Comparison of ENCODE assay signal across 1 cellular context in the genomic region with DNA sequence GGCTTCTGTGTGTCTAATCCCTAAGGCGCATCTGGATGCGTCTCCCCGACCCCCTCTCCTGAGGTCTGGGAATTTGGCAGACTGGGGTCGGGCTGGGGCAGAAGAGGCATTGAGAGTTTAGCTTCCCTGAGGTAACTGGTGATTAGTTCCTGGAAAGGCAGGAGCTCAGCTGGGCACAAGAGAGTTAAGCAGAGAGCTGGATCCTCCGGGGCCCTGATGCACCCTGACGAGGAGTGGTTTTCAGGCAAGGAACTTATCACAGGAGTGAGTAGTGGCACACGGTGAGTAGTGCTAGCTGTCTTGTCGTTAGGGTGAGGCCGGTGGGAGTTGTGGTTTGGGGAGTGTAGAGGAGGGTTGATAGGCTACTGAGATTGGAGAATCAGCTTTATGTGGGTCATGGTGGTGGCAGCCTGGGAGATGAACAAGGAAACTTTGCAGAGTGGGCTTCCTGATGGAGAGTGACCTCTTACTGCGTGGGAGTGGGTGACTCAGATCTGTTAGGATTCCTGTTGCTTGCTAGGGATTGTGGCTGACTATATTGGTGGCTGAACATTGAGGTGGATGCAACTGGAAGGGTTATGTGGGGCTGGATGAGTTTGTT.
A peak's percentile ranks its signal among the peaks of the same experiment; 100 is the strongest.
TF ChIP-seq lines count a peak whose summit lies in the region.

No MANE protein-coding gene starts in this region.

TF ChIP-seq in HEK293, 187 proteins besides CTCF, POLR2A, EP300 and RAD21 (continued from another document and continues in another):
- TF ChIP-seq, protein P1, sequence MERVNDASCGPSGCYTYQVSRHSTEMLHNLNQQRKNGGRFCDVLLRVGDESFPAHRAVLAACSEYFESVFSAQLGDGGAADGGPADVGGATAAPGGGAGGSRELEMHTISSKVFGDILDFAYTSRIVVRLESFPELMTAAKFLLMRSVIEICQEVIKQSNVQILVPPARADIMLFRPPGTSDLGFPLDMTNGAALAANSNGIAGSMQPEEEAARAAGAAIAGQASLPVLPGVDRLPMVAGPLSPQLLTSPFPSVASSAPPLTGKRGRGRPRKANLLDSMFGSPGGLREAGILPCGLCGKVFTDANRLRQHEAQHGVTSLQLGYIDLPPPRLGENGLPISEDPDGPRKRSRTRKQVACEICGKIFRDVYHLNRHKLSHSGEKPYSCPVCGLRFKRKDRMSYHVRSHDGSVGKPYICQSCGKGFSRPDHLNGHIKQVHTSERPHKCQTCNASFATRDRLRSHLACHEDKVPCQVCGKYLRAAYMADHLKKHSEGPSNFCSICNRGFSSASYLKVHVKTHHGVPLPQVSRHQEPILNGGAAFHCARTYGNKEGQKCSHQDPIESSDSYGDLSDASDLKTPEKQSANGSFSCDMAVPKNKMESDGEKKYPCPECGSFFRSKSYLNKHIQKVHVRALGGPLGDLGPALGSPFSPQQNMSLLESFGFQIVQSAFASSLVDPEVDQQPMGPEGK (tag by site-specific recombination; IDR thresholded peaks at IDR 0.05): no peak
- TF ChIP-seq ZNF768 (tag by site-specific recombination; IDR thresholded peaks at IDR 0.05) (no peak), ZNF610 (tag by site-specific recombination; IDR thresholded peaks at IDR 0.05; ENCODE audit: borderline replicate concordance) (no peak), ZNF302 (tag by site-specific recombination; IDR thresholded peaks at IDR 0.05; ENCODE audit: low read depth) (no peak), IKZF3 (tag by site-specific recombination; IDR thresholded peaks at IDR 0.05) (no peak), SCRT1 (tag by site-specific recombination; IDR thresholded peaks at IDR 0.05; ENCODE audit: borderline replicate concordance) (no peak), ZNF266 (tag by site-specific recombination; IDR thresholded peaks at IDR 0.05; ENCODE audit: low read depth) (no peak), ZNF16 (tag by site-specific recombination; IDR thresholded peaks at IDR 0.05; ENCODE audit: low read depth) (no peak), SALL2 (tag by site-specific recombination; IDR thresholded peaks at IDR 0.05; ENCODE audit: borderline replicate concordance) (no peak), ZNF175 (tag by site-specific recombination; IDR thresholded peaks at IDR 0.05) (no peak), ZNF670 (tag by site-specific recombination; IDR thresholded peaks at IDR 0.05; ENCODE audit: low read depth) (no peak), ZBTB20 (tag by site-specific recombination; IDR thresholded peaks at IDR 0.05) (peak; percentile 92), SETDB1 (IDR thresholded peaks at IDR 0.05; ENCODE audit: insufficient read length, low read length) (no peak), ZNF747 (tag by site-specific recombination; IDR thresholded peaks at IDR 0.05) (no peak), ZNF366 (tag by site-specific recombination; conservative IDR thresholded peaks at IDR 0.05) (no peak), YY1 (tag by site-specific recombination; IDR thresholded peaks at IDR 0.05) (no peak), KLF9 (tag by site-specific recombination; IDR thresholded peaks at IDR 0.05; ENCODE audit: low read depth) (no peak), ZNF529 (tag by site-specific recombination; IDR thresholded peaks at IDR 0.05; ENCODE audit: insufficient replicate concordance) (no peak), PRDM1 (tag by site-specific recombination; IDR thresholded peaks at IDR 0.05) (no peak), ZNF660 (tag by site-specific recombination; IDR thresholded peaks at IDR 0.05) (no peak), ZNF548 (tag by site-specific recombination; IDR thresholded peaks at IDR 0.05) (no peak), REPIN1 (tag by site-specific recombination; IDR thresholded peaks at IDR 0.05; ENCODE audit: low read depth) (no peak), ZNF202 (tag by site-specific recombination; IDR thresholded peaks at IDR 0.05; ENCODE audit: borderline replicate concordance) (no peak), WT1 (tag by site-specific recombination; IDR thresholded peaks at IDR 0.05) (peak; percentile 75), ZFP41 (tag by site-specific recombination; IDR thresholded peaks at IDR 0.05; ENCODE audit: borderline replicate concordance) (no peak), ZFHX2 (tag by site-specific recombination; conservative IDR thresholded peaks at IDR 0.05) (peak; percentile 91), MZF1 (tag by site-specific recombination; IDR thresholded peaks at IDR 0.05; ENCODE audit: borderline replicate concordance) (no peak), ZNF223 (tag by site-specific recombination; IDR thresholded peaks at IDR 0.05) (no peak), ZNF830 (tag by site-specific recombination; IDR thresholded peaks at IDR 0.05; ENCODE audit: low read depth) (no peak), HOXC10 (CRISPR knock-in tag; IDR thresholded peaks at IDR 0.05) (no peak), ZBTB48 (tag by site-specific recombination; IDR thresholded peaks at IDR 0.05) (peak; percentile 55; the same call in 1 of the 2 replicates), ZNF600 (tag by site-specific recombination; IDR thresholded peaks at IDR 0.05) (peak; percentile 73), GLI4 (tag by site-specific recombination; IDR thresholded peaks at IDR 0.05) (no peak), ZNF335 (tag by site-specific recombination; conservative IDR thresholded peaks at IDR 0.05) (peak; percentile 56), ZNF211 (tag by site-specific recombination; IDR thresholded peaks at IDR 0.05; ENCODE audit: low read depth) (no peak), GLI2 (tag by site-specific recombination; IDR thresholded peaks at IDR 0.05; ENCODE audit: borderline replicate concordance, low read depth) (no peak), ZNF2 (tag by site-specific recombination; IDR thresholded peaks at IDR 0.05) (no peak), GLIS1 (tag by site-specific recombination; IDR thresholded peaks at IDR 0.05) (no peak), ZFP69B (tag by site-specific recombination; IDR thresholded peaks at IDR 0.05) (no peak), ZBTB17 (tag by site-specific recombination; IDR thresholded peaks at IDR 0.05) (peak; percentile 99)
- TF ChIP-seq, protein P2, sequence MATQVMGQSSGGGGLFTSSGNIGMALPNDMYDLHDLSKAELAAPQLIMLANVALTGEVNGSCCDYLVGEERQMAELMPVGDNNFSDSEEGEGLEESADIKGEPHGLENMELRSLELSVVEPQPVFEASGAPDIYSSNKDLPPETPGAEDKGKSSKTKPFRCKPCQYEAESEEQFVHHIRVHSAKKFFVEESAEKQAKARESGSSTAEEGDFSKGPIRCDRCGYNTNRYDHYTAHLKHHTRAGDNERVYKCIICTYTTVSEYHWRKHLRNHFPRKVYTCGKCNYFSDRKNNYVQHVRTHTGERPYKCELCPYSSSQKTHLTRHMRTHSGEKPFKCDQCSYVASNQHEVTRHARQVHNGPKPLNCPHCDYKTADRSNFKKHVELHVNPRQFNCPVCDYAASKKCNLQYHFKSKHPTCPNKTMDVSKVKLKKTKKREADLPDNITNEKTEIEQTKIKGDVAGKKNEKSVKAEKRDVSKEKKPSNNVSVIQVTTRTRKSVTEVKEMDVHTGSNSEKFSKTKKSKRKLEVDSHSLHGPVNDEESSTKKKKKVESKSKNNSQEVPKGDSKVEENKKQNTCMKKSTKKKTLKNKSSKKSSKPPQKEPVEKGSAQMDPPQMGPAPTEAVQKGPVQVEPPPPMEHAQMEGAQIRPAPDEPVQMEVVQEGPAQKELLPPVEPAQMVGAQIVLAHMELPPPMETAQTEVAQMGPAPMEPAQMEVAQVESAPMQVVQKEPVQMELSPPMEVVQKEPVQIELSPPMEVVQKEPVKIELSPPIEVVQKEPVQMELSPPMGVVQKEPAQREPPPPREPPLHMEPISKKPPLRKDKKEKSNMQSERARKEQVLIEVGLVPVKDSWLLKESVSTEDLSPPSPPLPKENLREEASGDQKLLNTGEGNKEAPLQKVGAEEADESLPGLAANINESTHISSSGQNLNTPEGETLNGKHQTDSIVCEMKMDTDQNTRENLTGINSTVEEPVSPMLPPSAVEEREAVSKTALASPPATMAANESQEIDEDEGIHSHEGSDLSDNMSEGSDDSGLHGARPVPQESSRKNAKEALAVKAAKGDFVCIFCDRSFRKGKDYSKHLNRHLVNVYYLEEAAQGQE (tag by site-specific recombination; IDR thresholded peaks at IDR 0.05): no peak
- TF ChIP-seq, protein P3, sequence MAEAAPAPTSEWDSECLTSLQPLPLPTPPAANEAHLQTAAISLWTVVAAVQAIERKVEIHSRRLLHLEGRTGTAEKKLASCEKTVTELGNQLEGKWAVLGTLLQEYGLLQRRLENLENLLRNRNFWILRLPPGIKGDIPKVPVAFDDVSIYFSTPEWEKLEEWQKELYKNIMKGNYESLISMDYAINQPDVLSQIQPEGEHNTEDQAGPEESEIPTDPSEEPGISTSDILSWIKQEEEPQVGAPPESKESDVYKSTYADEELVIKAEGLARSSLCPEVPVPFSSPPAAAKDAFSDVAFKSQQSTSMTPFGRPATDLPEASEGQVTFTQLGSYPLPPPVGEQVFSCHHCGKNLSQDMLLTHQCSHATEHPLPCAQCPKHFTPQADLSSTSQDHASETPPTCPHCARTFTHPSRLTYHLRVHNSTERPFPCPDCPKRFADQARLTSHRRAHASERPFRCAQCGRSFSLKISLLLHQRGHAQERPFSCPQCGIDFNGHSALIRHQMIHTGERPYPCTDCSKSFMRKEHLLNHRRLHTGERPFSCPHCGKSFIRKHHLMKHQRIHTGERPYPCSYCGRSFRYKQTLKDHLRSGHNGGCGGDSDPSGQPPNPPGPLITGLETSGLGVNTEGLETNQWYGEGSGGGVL (tag by site-specific recombination; IDR thresholded peaks at IDR 0.05): peak; percentile 31
- TF ChIP-seq, protein P4, sequence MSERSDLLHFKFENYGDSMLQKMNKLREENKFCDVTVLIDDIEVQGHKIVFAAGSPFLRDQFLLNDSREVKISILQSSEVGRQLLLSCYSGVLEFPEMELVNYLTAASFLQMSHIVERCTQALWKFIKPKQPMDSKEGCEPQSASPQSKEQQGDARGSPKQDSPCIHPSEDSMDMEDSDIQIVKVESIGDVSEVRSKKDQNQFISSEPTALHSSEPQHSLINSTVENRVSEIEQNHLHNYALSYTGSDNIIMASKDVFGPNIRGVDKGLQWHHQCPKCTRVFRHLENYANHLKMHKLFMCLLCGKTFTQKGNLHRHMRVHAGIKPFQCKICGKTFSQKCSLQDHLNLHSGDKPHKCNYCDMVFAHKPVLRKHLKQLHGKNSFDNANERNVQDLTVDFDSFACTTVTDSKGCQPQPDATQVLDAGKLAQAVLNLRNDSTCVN (tag by site-specific recombination; optimal IDR thresholded peaks at IDR 0.05): no peak
- TF ChIP-seq, protein P5, sequence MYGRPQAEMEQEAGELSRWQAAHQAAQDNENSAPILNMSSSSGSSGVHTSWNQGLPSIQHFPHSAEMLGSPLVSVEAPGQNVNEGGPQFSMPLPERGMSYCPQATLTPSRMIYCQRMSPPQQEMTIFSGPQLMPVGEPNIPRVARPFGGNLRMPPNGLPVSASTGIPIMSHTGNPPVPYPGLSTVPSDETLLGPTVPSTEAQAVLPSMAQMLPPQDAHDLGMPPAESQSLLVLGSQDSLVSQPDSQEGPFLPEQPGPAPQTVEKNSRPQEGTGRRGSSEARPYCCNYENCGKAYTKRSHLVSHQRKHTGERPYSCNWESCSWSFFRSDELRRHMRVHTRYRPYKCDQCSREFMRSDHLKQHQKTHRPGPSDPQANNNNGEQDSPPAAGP (tag by site-specific recombination; IDR thresholded peaks at IDR 0.05): peak; percentile 26; the same call in 1 of the 2 replicates
- TF ChIP-seq, protein P6, sequence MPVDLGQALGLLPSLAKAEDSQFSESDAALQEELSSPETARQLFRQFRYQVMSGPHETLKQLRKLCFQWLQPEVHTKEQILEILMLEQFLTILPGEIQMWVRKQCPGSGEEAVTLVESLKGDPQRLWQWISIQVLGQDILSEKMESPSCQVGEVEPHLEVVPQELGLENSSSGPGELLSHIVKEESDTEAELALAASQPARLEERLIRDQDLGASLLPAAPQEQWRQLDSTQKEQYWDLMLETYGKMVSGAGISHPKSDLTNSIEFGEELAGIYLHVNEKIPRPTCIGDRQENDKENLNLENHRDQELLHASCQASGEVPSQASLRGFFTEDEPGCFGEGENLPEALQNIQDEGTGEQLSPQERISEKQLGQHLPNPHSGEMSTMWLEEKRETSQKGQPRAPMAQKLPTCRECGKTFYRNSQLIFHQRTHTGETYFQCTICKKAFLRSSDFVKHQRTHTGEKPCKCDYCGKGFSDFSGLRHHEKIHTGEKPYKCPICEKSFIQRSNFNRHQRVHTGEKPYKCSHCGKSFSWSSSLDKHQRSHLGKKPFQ (tag by site-specific recombination; IDR thresholded peaks at IDR 0.05): no peak
- TF ChIP-seq, protein P7, sequence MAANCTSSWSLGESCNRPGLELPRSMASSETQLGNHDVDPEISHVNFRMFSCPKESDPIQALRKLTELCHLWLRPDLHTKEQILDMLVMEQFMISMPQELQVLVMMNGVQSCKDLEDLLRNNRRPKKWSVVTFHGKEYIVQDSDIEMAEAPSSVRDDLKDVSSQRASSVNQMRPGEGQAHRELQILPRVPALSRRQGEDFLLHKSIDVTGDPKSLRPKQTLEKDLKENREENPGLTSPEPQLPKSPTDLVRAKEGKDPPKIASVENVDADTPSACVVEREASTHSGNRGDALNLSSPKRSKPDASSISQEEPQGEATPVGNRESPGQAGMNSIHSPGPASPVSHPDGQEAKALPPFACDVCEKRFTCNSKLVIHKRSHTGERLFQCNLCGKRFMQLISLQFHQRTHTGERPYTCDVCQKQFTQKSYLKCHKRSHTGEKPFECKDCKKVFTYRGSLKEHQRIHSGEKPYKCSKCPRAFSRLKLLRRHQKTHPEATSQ (tag by site-specific recombination; IDR thresholded peaks at IDR 0.05): no peak
- TF ChIP-seq, protein P8, sequence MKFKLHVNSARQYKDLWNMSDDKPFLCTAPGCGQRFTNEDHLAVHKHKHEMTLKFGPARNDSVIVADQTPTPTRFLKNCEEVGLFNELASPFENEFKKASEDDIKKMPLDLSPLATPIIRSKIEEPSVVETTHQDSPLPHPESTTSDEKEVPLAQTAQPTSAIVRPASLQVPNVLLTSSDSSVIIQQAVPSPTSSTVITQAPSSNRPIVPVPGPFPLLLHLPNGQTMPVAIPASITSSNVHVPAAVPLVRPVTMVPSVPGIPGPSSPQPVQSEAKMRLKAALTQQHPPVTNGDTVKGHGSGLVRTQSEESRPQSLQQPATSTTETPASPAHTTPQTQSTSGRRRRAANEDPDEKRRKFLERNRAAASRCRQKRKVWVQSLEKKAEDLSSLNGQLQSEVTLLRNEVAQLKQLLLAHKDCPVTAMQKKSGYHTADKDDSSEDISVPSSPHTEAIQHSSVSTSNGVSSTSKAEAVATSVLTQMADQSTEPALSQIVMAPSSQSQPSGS (tag by site-specific recombination; IDR thresholded peaks at IDR 0.05; ENCODE audit: low read depth): no peak
- TF ChIP-seq, protein P9, sequence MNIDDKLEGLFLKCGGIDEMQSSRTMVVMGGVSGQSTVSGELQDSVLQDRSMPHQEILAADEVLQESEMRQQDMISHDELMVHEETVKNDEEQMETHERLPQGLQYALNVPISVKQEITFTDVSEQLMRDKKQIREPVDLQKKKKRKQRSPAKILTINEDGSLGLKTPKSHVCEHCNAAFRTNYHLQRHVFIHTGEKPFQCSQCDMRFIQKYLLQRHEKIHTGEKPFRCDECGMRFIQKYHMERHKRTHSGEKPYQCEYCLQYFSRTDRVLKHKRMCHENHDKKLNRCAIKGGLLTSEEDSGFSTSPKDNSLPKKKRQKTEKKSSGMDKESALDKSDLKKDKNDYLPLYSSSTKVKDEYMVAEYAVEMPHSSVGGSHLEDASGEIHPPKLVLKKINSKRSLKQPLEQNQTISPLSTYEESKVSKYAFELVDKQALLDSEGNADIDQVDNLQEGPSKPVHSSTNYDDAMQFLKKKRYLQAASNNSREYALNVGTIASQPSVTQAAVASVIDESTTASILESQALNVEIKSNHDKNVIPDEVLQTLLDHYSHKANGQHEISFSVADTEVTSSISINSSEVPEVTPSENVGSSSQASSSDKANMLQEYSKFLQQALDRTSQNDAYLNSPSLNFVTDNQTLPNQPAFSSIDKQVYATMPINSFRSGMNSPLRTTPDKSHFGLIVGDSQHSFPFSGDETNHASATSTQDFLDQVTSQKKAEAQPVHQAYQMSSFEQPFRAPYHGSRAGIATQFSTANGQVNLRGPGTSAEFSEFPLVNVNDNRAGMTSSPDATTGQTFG (tag by site-specific recombination; IDR thresholded peaks at IDR 0.05; ENCODE audit: borderline replicate concordance): no peak
